In the genomic region with DNA sequence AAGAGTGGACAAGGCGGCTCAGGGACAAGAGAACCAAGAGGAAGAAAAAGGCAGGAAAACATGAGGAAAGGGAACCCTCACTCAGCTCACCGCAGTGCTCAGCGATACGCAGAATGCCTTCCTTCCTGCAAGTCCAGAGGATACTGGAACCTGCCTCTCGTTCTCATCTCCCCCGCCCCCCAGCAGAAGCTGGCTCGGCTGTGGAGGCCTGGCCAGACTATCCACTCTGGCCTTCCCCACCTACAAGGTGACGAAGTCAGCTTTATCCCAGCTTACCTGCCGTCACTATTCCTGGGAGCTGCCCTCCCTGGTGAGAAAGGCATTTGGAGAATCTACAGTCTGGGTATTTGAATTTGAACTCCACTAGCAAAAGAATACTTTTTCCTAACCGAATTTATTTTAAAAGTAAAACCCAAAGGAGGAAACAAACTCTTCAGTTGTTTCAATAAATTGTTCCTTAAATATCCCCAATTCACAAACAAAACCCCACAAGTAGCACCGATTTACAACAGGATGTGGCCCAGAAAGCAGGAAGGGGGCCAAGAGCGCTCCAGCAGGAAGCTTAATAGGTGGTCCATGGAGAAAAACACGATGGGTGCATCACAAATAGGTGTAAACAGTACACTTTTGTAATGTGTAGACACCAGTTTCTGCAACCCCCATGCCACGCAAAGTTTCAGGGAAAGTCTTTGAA, we compare ENCODE assay signal across 8 cellular contexts. TPM values are rescaled to one million over a fixed set of nuclear protein-coding genes. Genes with fewer than 3 reads are reported as not detected.
DNase-seq lines count a peak whose midpoint lies in the region; TF ChIP-seq lines count a peak whose summit lies in the region.

No MANE protein-coding gene starts in this region.

- H2AFZ ChIP-seq in osteoblast (ENCODE audit: low read length): peak overlapping the region; percentile 18

- 34 to 42% methylated on average over 13 to 14 of the region's 14 CpGs for WGBS in esophagus squamous epithelium, 2 donors

- peak overlapping the region; percentile 22 for H3K27ac Mint-ChIP-seq in Caco-2 (ENCODE audit: unreplicated experiment)

- H3K4me3 ChIP-seq in Caco-2 (ENCODE audit: low read depth, low read length) (no peak overlapping the region), SK-N-MC (no peak overlapping the region), esophagus squamous epithelium (peak overlapping the region; percentile 34 to 74 (median 58)), osteoblast (ENCODE audit: insufficient read depth, low read length) (peak overlapping the region; percentile 74), WERI-Rb-1 (ENCODE audit: low read depth, low read length) (no peak overlapping the region)

- H3K4me1 Mint-ChIP-seq in Caco-2 (ENCODE audit: low read depth, unreplicated experiment): peaks cover 28% of the 10 kb centered on the region

- intact Hi-C loops in Caco-2 (cut with micrococcal nuclease; ENCODE audit: unreplicated experiment) (no loop called here), esophagus squamous epithelium (cut with DNase I) (no loop called here)

- peaks cover 94% of the 10 kb centered on the region for H3K79me2 ChIP-seq in osteoblast (ENCODE audit: insufficient read depth, low read length)

- no peak overlapping the region for H3K4me3 Mint-ChIP-seq in Caco-2 (ENCODE audit: unreplicated experiment)

- H3K4me1 ChIP-seq in Caco-2 (peaks cover 26% of the 10 kb centered on the region), esophagus squamous epithelium (peaks cover 39 to 76% (median 47%) of the 10 kb centered on the region in 3 donors), osteoblast (ENCODE audit: insufficient read depth, low read length) (peaks cover 35% of the 10 kb centered on the region)

- peak overlapping the region; percentile 12 for H3K9ac ChIP-seq in SK-N-MC (ENCODE audit: insufficient read length)

- TF ChIP-seq CTCF in Caco-2 (IDR thresholded peaks at IDR 0.05; ENCODE audit: insufficient read depth in 1 of 2, low read depth in 1 of 2, low read length in 1 of 2, severe bottlenecking in 1 of 2, unreplicated experiment in 1 of 2) (no peak), esophagus squamous epithelium (IDR thresholded peaks at IDR 0.05) (no peak), osteoblast (IDR thresholded peaks at IDR 0.05; ENCODE audit: extremely low read depth, low read depth, low read length) (no peak), WERI-Rb-1 (IDR thresholded peaks at IDR 0.05; ENCODE audit: low read depth, low read length) (no peak)

- H3K27me3 Mint-ChIP-seq in Caco-2 (ENCODE audit: insufficient read depth, unreplicated experiment): no peaks in the 10 kb centered on the region

- H3K27ac ChIP-seq in SK-N-MC (0 out of 2 replicates have a peak overlapping the region, but pooled peaks have one; percentile 42), esophagus squamous epithelium (peak overlapping the region; percentile 76 to 98 (median 92)), osteoblast (ENCODE audit: low read depth, low read length) (peak overlapping the region; percentile 57), WERI-Rb-1 (no peak overlapping the region)

- H3K27me3 ChIP-seq in Caco-2 (replicated peaks; ENCODE audit: control insufficient read depth, insufficient read depth, low read length) (no peaks in the 10 kb centered on the region), esophagus squamous epithelium (no peaks in the 10 kb centered on the region), osteoblast (ENCODE audit: insufficient read depth, low read length) (no peaks in the 10 kb centered on the region), WERI-Rb-1 (ENCODE audit: insufficient read depth, low read depth, severe bottlenecking) (no peaks in the 10 kb centered on the region)

- peaks cover 33% of the 10 kb centered on the region for H4K20me1 ChIP-seq in osteoblast (ENCODE audit: insufficient read depth, low read length)

- CTCF ChIA-PET in Caco-2 (lab: Charles Lee): interaction anchor here (0.6 to 1.8 kb wide), 2 partner anchors 21 to 127 kb away, joined by 3 to 5 read pairs; no protein-coding TSS in a partner anchor

- H3K36me3 ChIP-seq in Caco-2 (ENCODE audit: control insufficient read depth, insufficient read depth, low read length): no peaks in the 10 kb centered on the region
- peaks cover 12% of the 10 kb centered on the region for H3K36me3 ChIP-seq in SK-N-MC (ENCODE audit: insufficient read depth, low read length)
- H3K36me3 ChIP-seq in esophagus squamous epithelium: peaks cover 0 to 13% (median 0%) of the 10 kb centered on the region in 3 donors
- H3K36me3 ChIP-seq in osteoblast (ENCODE audit: insufficient read depth, low read length): no peaks in the 10 kb centered on the region
- H3K36me3 ChIP-seq in WERI-Rb-1: peaks cover 25% of the 10 kb centered on the region

- DNase-seq in Caco-2: peak in 1 of 2 experiments; percentile 42
- DNase-seq in SK-N-MC (ENCODE audit: low read depth, low spot score): no peak
- no peak for DNase-seq in esophagus squamous epithelium (lab: John Stamatoyannopoulos, UW)
- DNase-seq in osteoblast (ENCODE audit: insufficient read length, low spot score, missing footprints): peak; percentile 56
- DNase-seq in H4 (ENCODE audit: low spot score): no peak
- no peak for DNase-seq in NCI-H82 (lab: John Stamatoyannopoulos, UW)
- no peak for DNase-seq in NCI-H1092 treated with DMSO at 0.1 percent for 48 hours (lab: John Stamatoyannopoulos, UW)
- no peak for DNase-seq in WERI-Rb-1

- peaks cover 45% of the 10 kb centered on the region for H3K36me3 Mint-ChIP-seq in Caco-2 (ENCODE audit: insufficient read depth, unreplicated experiment)

- BruUV-seq in Caco-2 (replicated peaks; lab: Mats Ljungman, UMichigan): no TSS peak

- POLR2A ChIA-PET in Caco-2 (lab: Charles Lee): no interaction called here

- peak overlapping the region; percentile 85 for H3K4me2 ChIP-seq in osteoblast (ENCODE audit: insufficient read depth, low read length)

- no peak for TF ChIP-seq POLR2A in esophagus squamous epithelium (IDR thresholded peaks at IDR 0.05)

- no peaks in the 10 kb centered on the region for H3K9me3 Mint-ChIP-seq in Caco-2 (ENCODE audit: unreplicated experiment)

- no peaks in the 10 kb centered on the region for H3K9me3 ChIP-seq in Caco-2
- H3K9me3 ChIP-seq in SK-N-MC (ENCODE audit: low read depth, low read length): no peaks in the 10 kb centered on the region
- no peaks in the 10 kb centered on the region for H3K9me3 ChIP-seq in esophagus squamous epithelium
- no peaks in the 10 kb centered on the region for H3K9me3 ChIP-seq in osteoblast (ENCODE audit: low read depth, low read length)
- no peaks in the 10 kb centered on the region for H3K9me3 ChIP-seq in WERI-Rb-1 (ENCODE audit: severe bottlenecking)

RNA-seq across cellular contexts. Expression of a gene that starts 2.1 kb away (rescaled TPM):
- 120 and 122 TPM in 2 replicates for total RNA-seq in Caco-2 (2022)
- 10 to 100 TPM; 27.6 to 57.8 (median 36.7) TPM for total RNA-seq in esophagus squamous epithelium
- 44.8 and 46.3 TPM in 2 replicates for total RNA-seq in osteoblast
- total RNA-seq in H4 (2014; rRNA removed; shearing (Covaris generic)): 14.7 and 16.9 TPM in 2 replicates

RNA-seq across cellular contexts. Expression of a gene that starts 9.6 kb away (rescaled TPM):
- total RNA-seq in Caco-2 (2022) (129 and 133 TPM in 2 replicates), esophagus squamous epithelium (10 to 100 TPM; 41.0 to 51.2 (median 44.1) TPM), osteoblast (34.4 and 37.1 TPM in 2 replicates)
- total RNA-seq in H4 (2014; rRNA removed; shearing (Covaris generic)): 19.6 and 23.7 TPM in 2 replicates

RNA-seq across cellular contexts. Expression of a gene that starts 24.1 kb away (rescaled TPM):
- 64.7 and 77.4 TPM in 2 replicates for total RNA-seq in Caco-2 (2022)
- total RNA-seq in esophagus squamous epithelium: 1 to 10 TPM in 2 of 4 donors, under 1 TPM in 2; 0.31 to 3.9 (median 1.4) TPM
- total RNA-seq in osteoblast: 5.6 and 6.5 TPM in 2 replicates
- total RNA-seq in H4 (2014; rRNA removed; shearing (Covaris generic)): not detected in 2 replicates

Comparison
In these comparisons a context has a peak if more than half of its experiments do, and no peak if none do; other contexts are left out.
1. H3K4me3 ChIP-seq: peak in esophagus squamous epithelium (4 of 4) and osteoblast (single experiment); none in Caco-2 (single experiment), SK-N-MC (single experiment) and WERI-Rb-1 (single experiment).